In the genomic region with DNA sequence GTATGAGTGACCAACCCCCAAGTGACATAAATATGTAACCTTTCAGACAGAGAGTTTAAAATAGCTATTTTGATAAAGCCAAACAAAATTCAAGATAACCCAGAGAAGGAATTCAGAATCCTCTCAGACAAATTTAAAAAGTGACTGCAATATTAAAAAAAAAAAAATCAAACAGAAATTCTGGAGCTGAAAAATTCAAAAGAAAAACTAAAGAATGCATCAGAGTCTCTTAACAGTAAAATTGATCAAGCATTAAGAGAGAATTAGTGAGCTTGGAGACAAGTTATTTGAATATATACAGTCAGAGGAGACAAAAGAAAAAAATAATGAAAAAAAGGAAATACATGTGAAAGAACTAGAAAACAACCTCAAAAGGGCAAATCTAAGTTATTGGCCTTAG, we compare ENCODE assay signal across 39 cellular contexts. TPM values are rescaled to one million over a fixed set of nuclear protein-coding genes. Genes with fewer than 3 reads are reported as not detected.
"Had no signal": no experiment of that assay in that cellular context is flagged by ENCODE, and none has a peak within 500 bp of the region (broad histone marks: within the 10 kb centered on the region; RNA-seq: fewer than 3 reads in every experiment).

No MANE protein-coding gene starts in this region.

- H3K4me3 ChIP-seq: MG63 had no signal

- H3K36me3 ChIP-seq: MG63 had no signal

- DNase-seq: Karpas-422, Kasumi-1, MG63, MM.1S, MV-4-11, NCI-H1048, NCI-H1092, NCI-H1092 treated with DMSO at 0.1 percent for 48 hours, NCI-H1105, NCI-H1105 treated with DMSO at 0.1 percent for 48 hours, NCI-H1417, NCI-H1417 treated with DMSO at 0.1 percent for 48 hours, NCI-H1436, NCI-H1436 treated with DMSO at 0.1 percent for 48 hours, NCI-H146, NCI-H1694, NCI-H1694 treated with DMSO at 0.1 percent for 48 hours, NCI-H187, NCI-H187 treated with DMSO at 0.1 percent for 48 hours, NCI-H1930, NCI-H2029, NCI-H2029 treated with DMSO at 0.1 percent for 48 hours, NCI-H2081, NCI-H2081 treated with DMSO at 0.1 percent for 48 hours, NCI-H2107, NCI-H2171, NCI-H2171 treated with DMSO at 0.1 percent for 48 hours, NCI-H2227 treated with DMSO at 0.1 percent for 48 hours, NCI-H226, NCI-H345, NCI-H446, NCI-H446 treated with DMSO at 0.1 percent for 48 hours, NCI-H510A, NCI-H510A treated with DMSO at 0.1 percent for 48 hours, NCI-H524 had no signal

- H3K27me3 ChIP-seq: MG63 had no signal

- H3K9me3 ChIP-seq: MG63 had no signal

RNA-seq across cellular contexts. Expression of a gene that starts 53.1 kb away (rescaled TPM):
- total RNA-seq: LHCN-M2, M059J, MCF 10A, NCI-H460 had no signal

RNA-seq across cellular contexts. Expression of a gene that starts 53.7 kb away (rescaled TPM):
- total RNA-seq: LHCN-M2, M059J, MCF 10A had no signal
